23 cellular contexts compared by ENCODE assay signal in the genomic region with DNA sequence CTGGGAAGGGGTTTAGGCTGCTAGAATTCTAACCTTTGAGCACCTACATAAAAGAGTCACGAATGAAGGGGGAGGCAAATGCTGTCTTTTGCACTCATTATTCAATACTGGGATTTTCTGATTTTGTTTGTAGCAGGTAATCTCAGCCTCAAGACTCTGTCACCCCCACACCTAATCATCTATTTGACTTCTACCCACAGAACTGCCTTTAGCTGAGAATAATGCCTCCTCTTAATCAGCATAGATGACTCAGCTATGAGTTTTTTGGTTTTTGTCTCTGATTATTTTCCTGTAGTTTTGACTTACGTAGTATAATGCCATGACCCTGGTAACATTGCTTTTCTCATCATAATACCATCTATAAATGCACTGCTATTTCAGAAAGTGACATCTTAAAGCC. TPM values are rescaled to one million over a fixed set of nuclear protein-coding genes. Genes with fewer than 3 reads are reported as not detected.
A peak's percentile ranks its signal among the peaks of the same experiment; 100 is the strongest.
DNase-seq lines count a peak whose midpoint lies in the region; ATAC-seq lines count a peak whose summit lies in the region.
"Had no signal": no experiment of that assay in that cellular context is flagged by ENCODE, and none has a peak within 500 bp of the region (broad histone marks: within the 10 kb centered on the region; RNA-seq: fewer than 3 reads in every experiment).

No MANE protein-coding gene starts in this region.

- 100% methylated on average over 1 of the region's 2 CpGs for WGBS in HUES64

- no peak overlapping the region for H3K27ac Mint-ChIP-seq in activated T-cell treated with anti-CD3 and anti-CD28 coated beads, Interleukin-2, amount 50 U/mL, for 24 hours
- H3K27ac Mint-ChIP-seq: activated B cell treated with CpG ODN at 0.5 μM for 24 hours; activated CD8-positive, alpha-beta T cell treated with anti-CD3 and anti-CD28 coated beads for 36 hours; activated naive CD8-positive, alpha-beta T cell treated with anti-CD3 and anti-CD28 coated beads, Interleukin-2, amount 10 ng/mL, durations not matched to agents 7 days and 5 days; CD14-positive monocyte; endodermal cell had no signal

- H3K4me1 Mint-ChIP-seq in activated T-cell treated with anti-CD3 and anti-CD28 coated beads, Interleukin-2, amount 50 U/mL, for 24 hours (ENCODE audit: low read depth), result no peaks in the 10 kb centered on the region
- H3K4me1 Mint-ChIP-seq: activated B cell treated with CpG ODN at 0.5 μM for 24 hours; activated naive CD8-positive, alpha-beta T cell treated with anti-CD3 and anti-CD28 coated beads, Interleukin-2, amount 10 ng/mL, durations not matched to agents 7 days and 5 days; neural crest cell had no signal

- H3K27me3 ChIP-seq in HUES64 (ENCODE audit: insufficient read depth, low read length), result no peaks in the 10 kb centered on the region
- H3K27me3 ChIP-seq: stomach, tibial nerve had no signal

- no peaks in the 10 kb centered on the region for H3K9me3 ChIP-seq in HUES64 (ENCODE audit: insufficient read depth, low read depth, low read length)
- H3K9me3 ChIP-seq: stomach, tibial nerve had no signal

- H3K4me3 ChIP-seq in HUES64 (ENCODE audit: low read length), result no peak overlapping the region
- H3K4me3 ChIP-seq: stomach, tibial nerve had no signal

- H3K27ac ChIP-seq in HUES64 (ENCODE audit: low read depth, low read length), result peak overlapping the region; percentile 33
- H3K27ac ChIP-seq: stomach, tibial nerve had no signal

- ATAC-seq in GM18909 (IDR thresholded peaks at IDR 0.05; ENCODE audit: poor library complexity, unreplicated experiment), result no peak
- ATAC-seq: activated CD8-positive, alpha-beta T cell treated with anti-CD3 and anti-CD28 coated beads for 36 hours; left cardiac atrium; Panc1 had no signal

- peaks cover 32% of the 10 kb centered on the region for H3K4me1 ChIP-seq in HUES64 (ENCODE audit: insufficient read depth, low read length)
- H3K4me1 ChIP-seq: stomach, tibial nerve had no signal

- no peaks in the 10 kb centered on the region for H3K36me3 ChIP-seq in HUES64 (ENCODE audit: insufficient read depth, low read length)
- H3K36me3 ChIP-seq: stomach, tibial nerve had no signal

- H3K27me3 Mint-ChIP-seq in activated T-cell treated with anti-CD3 and anti-CD28 coated beads, Interleukin-2, amount 50 U/mL, for 24 hours, result no peaks in the 10 kb centered on the region
- H3K27me3 Mint-ChIP-seq: activated B cell treated with CpG ODN at 0.5 μM for 24 hours; activated CD8-positive, alpha-beta T cell treated with anti-CD3 and anti-CD28 coated beads for 36 hours; activated naive CD8-positive, alpha-beta T cell treated with anti-CD3 and anti-CD28 coated beads, Interleukin-2, amount 10 ng/mL, durations not matched to agents 7 days and 5 days had no signal

- no peak overlapping the region for H3K9ac ChIP-seq in HUES64 (ENCODE audit: low read depth, low read length)

- no peak overlapping the region for H3K4me3 Mint-ChIP-seq in activated T-cell treated with anti-CD3 and anti-CD28 coated beads, Interleukin-2, amount 50 U/mL, for 24 hours
- H3K4me3 Mint-ChIP-seq: activated B cell treated with CpG ODN at 0.5 μM for 24 hours; activated CD8-positive, alpha-beta T cell treated with anti-CD3 and anti-CD28 coated beads for 36 hours; activated naive CD8-positive, alpha-beta T cell treated with anti-CD3 and anti-CD28 coated beads, Interleukin-2, amount 10 ng/mL, durations not matched to agents 7 days and 5 days; CD14-positive monocyte; endodermal cell; neural crest cell had no signal

- no peaks in the 10 kb centered on the region for H3K9me3 Mint-ChIP-seq in activated T-cell treated with anti-CD3 and anti-CD28 coated beads, Interleukin-2, amount 50 U/mL, for 24 hours
- H3K9me3 Mint-ChIP-seq: activated B cell treated with CpG ODN at 0.5 μM for 24 hours; activated CD8-positive, alpha-beta T cell treated with anti-CD3 and anti-CD28 coated beads for 36 hours; activated naive CD8-positive, alpha-beta T cell treated with anti-CD3 and anti-CD28 coated beads, Interleukin-2, amount 10 ng/mL, durations not matched to agents 7 days and 5 days; neural crest cell had no signal

- DNase-seq in astrocyte of the hippocampus (ENCODE audit: low read depth, low spot score), result peak; percentile 32
- DNase-seq in fibroblast of peridontal ligament (ENCODE audit: extremely low read depth), result peak; percentile 44
- peak; percentile 10 for DNase-seq in stromal cell of bone marrow (ENCODE audit: low read depth)
- no peak for DNase-seq in activated T-cell treated with anti-CD3 and anti-CD28 coated beads, Interleukin-2, amount 50 U/mL, for 24 hours
- DNase-seq in NCI-H2029 (lab: John Stamatoyannopoulos, UW), result no peak
- DNase-seq: activated B cell treated with CpG ODN at 0.5 μM for 24 hours; activated CD8-positive, alpha-beta T cell treated with anti-CD3 and anti-CD28 coated beads for 36 hours; activated effector memory CD4-positive, alpha-beta T cell treated with anti-CD3 and anti-CD28 coated beads, Interleukin-2, amount 50 U/mL, for 16 hours; activated naive CD8-positive, alpha-beta T cell treated with anti-CD3 and anti-CD28 coated beads, Interleukin-2, amount 10 ng/mL, durations not matched to agents 7 days and 5 days; activated T-cell treated with anti-CD3 and anti-CD28 coated beads for 4 hours; cortex of kidney; endodermal cell; left cardiac atrium; NCI-H1105; NCI-H2081 treated with DMSO at 0.1 percent for 48 hours; NK-92 treated with Interleukin-12 subunit alpha and Interleukin-12 subunit beta, amount 100 ng/mL, for 24 hours; stomach had no signal

- H3K36me3 Mint-ChIP-seq in activated T-cell treated with anti-CD3 and anti-CD28 coated beads, Interleukin-2, amount 50 U/mL, for 24 hours (ENCODE audit: low read depth), result no peaks in the 10 kb centered on the region
- H3K36me3 Mint-ChIP-seq: activated naive CD8-positive, alpha-beta T cell treated with anti-CD3 and anti-CD28 coated beads, Interleukin-2, amount 10 ng/mL, durations not matched to agents 7 days and 5 days had no signal

RNA-seq across cellular contexts. Expression of a gene that starts 42.7 kb away (rescaled TPM):
- polyA plus RNA-seq in HUES64 (2013, experiment 1 of 2), result 0.95 TPM
- polyA plus RNA-seq in HUES64 (2013, experiment 2 of 2), result 1.5 TPM

Comparison
In these comparisons a context has a peak if more than half of its experiments do, and no peak if none do; other contexts are left out.
1. DNase-seq: peak in astrocyte of the hippocampus (single experiment), fibroblast of peridontal ligament (single experiment) and stromal cell of bone marrow (single experiment); none in activated T-cell treated with anti-CD3 and anti-CD28 coated beads, Interleukin-2, amount 50 U/mL, for 24 hours (single experiment) and NCI-H2029 (single experiment).